ENCODE assay signal across 1 cellular context in the genomic region with DNA sequence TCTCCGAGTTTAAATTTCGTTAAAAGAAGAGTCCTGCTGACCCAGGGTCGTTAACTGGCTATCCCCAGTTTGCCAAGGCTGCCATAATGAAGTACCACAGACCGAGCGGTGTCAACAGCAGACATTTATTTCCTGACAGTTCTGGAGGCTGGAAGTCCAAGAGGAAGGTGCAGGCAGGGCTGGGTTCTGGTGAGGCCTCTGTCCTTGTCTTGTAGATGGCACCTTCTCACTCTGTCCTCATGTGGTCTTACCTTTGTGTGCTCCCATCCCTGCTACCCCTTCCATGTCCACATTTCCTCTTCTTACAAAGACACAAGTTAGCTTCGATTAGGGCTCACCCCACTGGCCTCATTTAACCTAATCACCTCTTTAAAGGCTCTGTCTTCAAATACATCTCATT.
A peak's percentile ranks its signal among the peaks of the same experiment; 100 is the strongest.
TF ChIP-seq lines count a peak whose summit lies in the region.

No MANE protein-coding gene starts in this region.

TF ChIP-seq in HEK293, 187 proteins besides CTCF, POLR2A, EP300 and RAD21:
- TF ChIP-seq, protein P1, sequence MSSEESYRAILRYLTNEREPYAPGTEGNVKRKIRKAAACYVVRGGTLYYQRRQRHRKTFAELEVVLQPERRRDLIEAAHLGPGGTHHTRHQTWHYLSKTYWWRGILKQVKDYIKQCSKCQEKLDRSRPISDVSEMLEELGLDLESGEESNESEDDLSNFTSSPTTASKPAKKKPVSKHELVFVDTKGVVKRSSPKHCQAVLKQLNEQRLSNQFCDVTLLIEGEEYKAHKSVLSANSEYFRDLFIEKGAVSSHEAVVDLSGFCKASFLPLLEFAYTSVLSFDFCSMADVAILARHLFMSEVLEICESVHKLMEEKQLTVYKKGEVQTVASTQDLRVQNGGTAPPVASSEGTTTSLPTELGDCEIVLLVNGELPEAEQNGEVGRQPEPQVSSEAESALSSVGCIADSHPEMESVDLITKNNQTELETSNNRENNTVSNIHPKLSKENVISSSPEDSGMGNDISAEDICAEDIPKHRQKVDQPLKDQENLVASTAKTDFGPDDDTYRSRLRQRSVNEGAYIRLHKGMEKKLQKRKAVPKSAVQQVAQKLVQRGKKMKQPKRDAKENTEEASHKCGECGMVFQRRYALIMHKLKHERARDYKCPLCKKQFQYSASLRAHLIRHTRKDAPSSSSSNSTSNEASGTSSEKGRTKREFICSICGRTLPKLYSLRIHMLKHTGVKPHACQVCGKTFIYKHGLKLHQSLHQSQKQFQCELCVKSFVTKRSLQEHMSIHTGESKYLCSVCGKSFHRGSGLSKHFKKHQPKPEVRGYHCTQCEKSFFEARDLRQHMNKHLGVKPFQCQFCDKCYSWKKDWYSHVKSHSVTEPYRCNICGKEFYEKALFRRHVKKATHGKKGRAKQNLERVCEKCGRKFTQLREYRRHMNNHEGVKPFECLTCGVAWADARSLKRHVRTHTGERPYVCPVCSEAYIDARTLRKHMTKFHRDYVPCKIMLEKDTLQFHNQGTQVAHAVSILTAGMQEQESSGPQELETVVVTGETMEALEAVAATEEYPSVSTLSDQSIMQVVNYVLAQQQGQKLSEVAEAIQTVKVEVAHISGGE (tag by site-specific recombination; conservative IDR thresholded peaks at IDR 0.05; ENCODE audit: low read depth): no peak
- TF ChIP-seq ZNF548 (tag by site-specific recombination; IDR thresholded peaks at IDR 0.05): peak; percentile 93
